ENCODE assay signal across 8 cellular contexts in genomic region chr10:28177944-28178637, GRCh38.
DNase-seq lines count a peak whose midpoint lies in the region; ATAC-seq and TF ChIP-seq lines count a peak whose summit lies in the region.

No MANE protein-coding gene starts in this region.

- peaks cover 0 to 2% (median 0%) of the 10 kb centered on the region in 7 donors for H3K9me3 Mint-ChIP-seq in CD4-positive, CD25-positive, alpha-beta regulatory T cell

- TF ChIP-seq CTCF in OCI-LY3 (IDR thresholded peaks at IDR 0.05; ENCODE audit: low read depth, low read length): no peak

- peak; percentile 52 to 56 for ATAC-seq in CD4-positive, CD25-positive, alpha-beta regulatory T cell (ENCODE audit: low read depth in 2 of 2)
- peak; percentile 58 for ATAC-seq in GM21515 (IDR thresholded peaks at IDR 0.05; ENCODE audit: unreplicated experiment)
- no peak for ATAC-seq in GM18519 (IDR thresholded peaks at IDR 0.05; ENCODE audit: low FRiP score, unreplicated experiment)

- H4K20me1 ChIP-seq in OCI-LY3 (ENCODE audit: insufficient read depth, low read length): no peaks in the 10 kb centered on the region

- H3K27ac ChIP-seq in CD4-positive, CD25-positive, alpha-beta regulatory T cell (ENCODE audit: insufficient read depth, low read length, poor library complexity, severe bottlenecking): peak overlapping the region; percentile 62
- peak overlapping the region; percentile 43 for H3K27ac ChIP-seq in OCI-LY3 (ENCODE audit: low read length)
- no peak overlapping the region for H3K27ac ChIP-seq in skeletal muscle tissue (ENCODE audit: low read depth, low read length)

- no peaks in the 10 kb centered on the region for H3K9me3 ChIP-seq in CD4-positive, CD25-positive, alpha-beta regulatory T cell (ENCODE audit: control insufficient read depth in 2 of 2, low read length in 2 of 2)
- H3K9me3 ChIP-seq in OCI-LY3 (ENCODE audit: insufficient read depth, low read length) (no peaks in the 10 kb centered on the region), endocrine pancreas (ENCODE audit: control insufficient read depth, low read length) (no peaks in the 10 kb centered on the region), skeletal muscle tissue (ENCODE audit: control insufficient read depth in 3 of 3, low read length in 3 of 3) (no peaks in the 10 kb centered on the region)

- no peaks in the 10 kb centered on the region for H3K27me3 ChIP-seq in CD4-positive, CD25-positive, alpha-beta regulatory T cell (ENCODE audit: control insufficient read depth, insufficient read depth, low read length)
- H3K27me3 ChIP-seq in OCI-LY3 (ENCODE audit: low read depth, low read length): no peaks in the 10 kb centered on the region
- no peaks in the 10 kb centered on the region for H3K27me3 ChIP-seq in endocrine pancreas (ENCODE audit: control insufficient read depth, insufficient read depth, low read length)
- H3K27me3 ChIP-seq in skeletal muscle tissue (ENCODE audit: control insufficient read depth in 3 of 3, insufficient read depth in 3 of 3, low read length in 3 of 3): no peaks in the 10 kb centered on the region

- peaks cover 8% of the 10 kb centered on the region for H3K36me3 Mint-ChIP-seq in CD4-positive, CD25-positive, alpha-beta regulatory T cell

- H2AFZ ChIP-seq in OCI-LY3 (ENCODE audit: low read depth, low read length): peak overlapping the region; percentile 64

- H3K4me1 ChIP-seq in CD4-positive, CD25-positive, alpha-beta regulatory T cell (ENCODE audit: control insufficient read depth, insufficient read depth, low read length, poor library complexity, severe bottlenecking): peaks cover 20% of the 10 kb centered on the region
- H3K4me1 ChIP-seq in OCI-LY3 (ENCODE audit: low read length) (peaks cover 17% of the 10 kb centered on the region), endocrine pancreas (ENCODE audit: control insufficient read depth, insufficient read depth, low read length) (no peaks in the 10 kb centered on the region), skeletal muscle tissue (ENCODE audit: control insufficient read depth in 3 of 3, insufficient read depth in 3 of 3, low read length in 3 of 3) (peaks cover 0 to 10% (median 0%) of the 10 kb centered on the region in 3 donors)

- H3K9ac ChIP-seq in OCI-LY3 (ENCODE audit: low read length) (peak overlapping the region; percentile 28; the same call in 1 of the 2 replicates), endocrine pancreas (ENCODE audit: control insufficient read depth, insufficient read depth, low read length) (no peak overlapping the region), skeletal muscle tissue (ENCODE audit: low read depth in 1 of 3, low read length in 3 of 3) (peak overlapping the region in 1 of 3 donors; percentile 26)

- peak overlapping the region; percentile 80 to 98 (median 88) for H3K4me3 Mint-ChIP-seq in CD4-positive, CD25-positive, alpha-beta regulatory T cell

- H3K27ac Mint-ChIP-seq in CD4-positive, CD25-positive, alpha-beta regulatory T cell: peak overlapping the region; percentile 92 to 100 (median 96)

- peak overlapping the region; percentile 74 for H3K4me2 ChIP-seq in OCI-LY3 (ENCODE audit: low read length)

- DNase-seq in CD4-positive, CD25-positive, alpha-beta regulatory T cell: peak in 2 of 3 donors; percentile 33 to 67
- DNase-seq in COLO668 (lab: John Stamatoyannopoulos, UW; ENCODE audit: unreplicated experiment): no peak
- DNase-seq in hypothalamus (lab: John Stamatoyannopoulos, UW): no peak

- no peaks in the 10 kb centered on the region for H3K36me3 ChIP-seq in CD4-positive, CD25-positive, alpha-beta regulatory T cell (ENCODE audit: control insufficient read depth, insufficient read depth, low read length)
- H3K36me3 ChIP-seq in OCI-LY3 (replicated peaks; ENCODE audit: low read depth, low read length) (no peaks in the 10 kb centered on the region), endocrine pancreas (ENCODE audit: control insufficient read depth, insufficient read depth, low read length) (no peaks in the 10 kb centered on the region), skeletal muscle tissue (ENCODE audit: control insufficient read depth in 3 of 3, insufficient read depth in 3 of 3, low read length in 3 of 3) (no peaks in the 10 kb centered on the region)

- H3K4me1 Mint-ChIP-seq in CD4-positive, CD25-positive, alpha-beta regulatory T cell: peaks cover 25 to 36% (median 30%) of the 10 kb centered on the region in 4 donors

- H3K27me3 Mint-ChIP-seq in CD4-positive, CD25-positive, alpha-beta regulatory T cell: peaks cover 4% of the 10 kb centered on the region

- H3K79me2 ChIP-seq in OCI-LY3 (ENCODE audit: low read length): no peaks in the 10 kb centered on the region

- H3K4me3 ChIP-seq in CD4-positive, CD25-positive, alpha-beta regulatory T cell (ENCODE audit: low read depth, low read length): peak overlapping the region; percentile 84
- H3K4me3 ChIP-seq in OCI-LY3 (ENCODE audit: low read length) (peak overlapping the region; percentile 55), endocrine pancreas (ENCODE audit: control insufficient read depth, insufficient read depth, low read length) (peak overlapping the region; percentile 4), skeletal muscle tissue (ENCODE audit: low read length in 3 of 3) (peak overlapping the region in 2 of 3 donors; percentile 1 to 4)

Comparison
In these comparisons a context has a peak if more than half of its experiments do, and no peak if none do; other contexts are left out.
1. DNase-seq: peak in CD4-positive, CD25-positive, alpha-beta regulatory T cell (2 of 3); none in COLO668 (single experiment) and hypothalamus (0 of 51).
2. H3K4me3 ChIP-seq: peak in every context shown above with its lines; median percentile 84 in CD4-positive, CD25-positive, alpha-beta regulatory T cell; 55 in OCI-LY3; 4 in endocrine pancreas; 2 in skeletal muscle tissue.